In genomic region chr7:158402471-158402870, GRCh38 we compare ENCODE assay signal across 25 cellular contexts.
DNase-seq lines count a peak whose midpoint lies in the region; ATAC-seq and TF ChIP-seq lines count a peak whose summit lies in the region.
"Had no signal": no experiment of that assay in that cellular context is flagged by ENCODE, and none has a peak within 500 bp of the region (broad histone marks: within the 10 kb centered on the region; RNA-seq: fewer than 3 reads in every experiment).

No MANE protein-coding gene starts in this region.

- BruUV-seq in MCF 10A (replicated peaks; lab: Mats Ljungman, UMichigan) = no TSS peak
- no TSS peak for BruUV-seq in mammary epithelial cell (replicated peaks; lab: Mats Ljungman, UMichigan)

- no peaks in the 10 kb centered on the region for H4K20me1 ChIP-seq in mammary epithelial cell (ENCODE audit: insufficient read depth, low read length)

- H3K36me3 Mint-ChIP-seq in MCF 10A (ENCODE audit: insufficient read depth, unreplicated experiment) = peaks cover 5% of the 10 kb centered on the region
- H3K36me3 Mint-ChIP-seq: CD8-positive, alpha-beta memory T cell had no signal

- no peak overlapping the region for H4K8ac ChIP-seq in mesendoderm (ENCODE audit: low read depth, low read length)

- H3K4me3 Mint-ChIP-seq in MCF 10A (ENCODE audit: unreplicated experiment) = peak overlapping the region; percentile 54
- H3K4me3 Mint-ChIP-seq: CD8-positive, alpha-beta memory T cell had no signal

- H3K79me2 ChIP-seq in mammary epithelial cell (ENCODE audit: insufficient read depth, low read length) (no peaks in the 10 kb centered on the region), mesendoderm (ENCODE audit: control insufficient read depth, insufficient read depth, low read length) (no peaks in the 10 kb centered on the region)

- WGBS in mammary epithelial cell (ENCODE audit: low coverage, missing lambda C conversion rate) = 41% methylated on average over 5 of the region's 11 CpGs
- no CpG with 5 or more reads among the region's 11 CpGs for WGBS in mesendoderm (ENCODE audit: extremely low coverage, insufficient coverage, low lambda C conversion rate)
- 65 to 67% methylated on average over 11 of the region's 11 CpGs for WGBS in aorta, 2 donors

- H3K9ac ChIP-seq in mammary epithelial cell (ENCODE audit: insufficient read depth, low read length) (no peak overlapping the region), mesendoderm (ENCODE audit: low read length) (no peak overlapping the region)

- H3K4me1 Mint-ChIP-seq in MCF 10A (ENCODE audit: insufficient read depth, unreplicated experiment) = peaks cover 34% of the 10 kb centered on the region
- H3K4me1 Mint-ChIP-seq: CD8-positive, alpha-beta memory T cell had no signal

- no peak overlapping the region for H4K5ac ChIP-seq in mesendoderm (ENCODE audit: low read length)

- no peaks in the 10 kb centered on the region for H3K79me1 ChIP-seq in mesendoderm (ENCODE audit: low read length)

- peaks cover 16% of the 10 kb centered on the region for H3K9me3 ChIP-seq in mammary epithelial cell (replicated peaks; ENCODE audit: insufficient read depth, low read length)
- H3K9me3 ChIP-seq in SJCRH30 (replicated peaks) = peaks cover 5% of the 10 kb centered on the region; the same call in 1 of the 2 replicates
- H3K9me3 ChIP-seq in aorta (ENCODE audit: control insufficient read depth, low read length) = peaks cover 3% of the 10 kb centered on the region

- no peaks in the 10 kb centered on the region for H3K27me3 Mint-ChIP-seq in MCF 10A (ENCODE audit: insufficient read depth, unreplicated experiment)

- no peak overlapping the region for H2AFZ ChIP-seq in mammary epithelial cell (ENCODE audit: low read depth, low read length)

- no peak overlapping the region for H3K27ac ChIP-seq in mammary epithelial cell (ENCODE audit: insufficient read depth, low read depth, low read length)
- no peak overlapping the region for H3K27ac ChIP-seq in SJCRH30
- no peak overlapping the region for H3K27ac ChIP-seq in mesendoderm (ENCODE audit: low read depth, low read length)
- no peak overlapping the region for H3K27ac ChIP-seq in aorta (ENCODE audit: low read depth in 1 of 2, low read length in 2 of 2)
- H3K27ac ChIP-seq: C4-2B, HL-60 had no signal

- no peak overlapping the region for H3K56ac ChIP-seq in mesendoderm (ENCODE audit: low read length)

- H2BK15ac ChIP-seq in mesendoderm (replicated peaks; ENCODE audit: low read depth) = no peak overlapping the region

- no peak for DNase-seq in MCF 10A (ENCODE audit: unreplicated experiment)
- no peak for DNase-seq in mammary epithelial cell
- peak; percentile 30 to 33 for DNase-seq in SJCRH30
- no peak for DNase-seq in mesendoderm
- no peak for DNase-seq in aorta
- no peak for DNase-seq in NCI-H2227 treated with DMSO at 0.1 percent for 48 hours (lab: John Stamatoyannopoulos, UW)
- DNase-seq in iPS-NIHi11 (ENCODE audit: low spot score) = no peak
- DNase-seq in activated CD4-positive, CD25-positive, alpha-beta regulatory T cell (lab: John Stamatoyannopoulos, UW) = no peak
- DNase-seq: CD8-positive, alpha-beta memory T cell; DMS53; GDM1; KG1; MV-4-11; NCI-H1105 treated with DMSO at 0.1 percent for 48 hours; NCI-H1694; NCI-H2081; NCI-H2171; NCI-H446; NCI-H526; PC-3; RPMI8226; SIG-M5 had no signal

- dilution Hi-C loops in mammary epithelial cell (cut with HindIII; ENCODE audit: low sequenced_read_pairs) = no loop called here

- H2AK5ac ChIP-seq in mesendoderm (ENCODE audit: low read length) = no peak overlapping the region

- H2BK120ac ChIP-seq in mesendoderm (ENCODE audit: low read depth, low read length) = no peak overlapping the region

- peak overlapping the region; percentile 67 for H3K27ac Mint-ChIP-seq in MCF 10A (ENCODE audit: low read depth, unreplicated experiment)
- H3K27ac Mint-ChIP-seq: CD8-positive, alpha-beta memory T cell had no signal

- H3K27me3 ChIP-seq in mammary epithelial cell (ENCODE audit: insufficient read depth, low read length) (no peaks in the 10 kb centered on the region), SJCRH30 (peaks cover 5% of the 10 kb centered on the region; the same call in 1 of the 2 replicates), mesendoderm (ENCODE audit: insufficient read depth, low read length, poor library complexity) (no peaks in the 10 kb centered on the region), aorta (ENCODE audit: control insufficient read depth in 1 of 2, insufficient read depth in 2 of 2, low read length in 1 of 2) (no peaks in the 10 kb centered on the region)

- H3K23ac ChIP-seq in mesendoderm (ENCODE audit: low read length) = peak overlapping the region; percentile 45

- in situ Hi-C loops in mammary epithelial cell (cut with MboI; ENCODE audit: low sequenced_read_pairs in 2 of 2) = no loop called here

- H3K36me3 ChIP-seq in mammary epithelial cell (ENCODE audit: insufficient read depth, low read length) = no peaks in the 10 kb centered on the region
- H3K36me3 ChIP-seq in SJCRH30 = no peaks in the 10 kb centered on the region
- H3K36me3 ChIP-seq in mesendoderm (ENCODE audit: control insufficient read depth, insufficient read depth, low read length) = no peaks in the 10 kb centered on the region
- H3K36me3 ChIP-seq in aorta (ENCODE audit: control insufficient read depth in 1 of 2, insufficient read depth in 2 of 2, low read length in 1 of 2) = no peaks in the 10 kb centered on the region

- CTCF ChIA-PET in MCF 10A (lab: Yijun Ruan, JAX) = interaction anchor here (0.5 to 1.7 kb wide), 6 partner anchors 9 to 1007 kb away, joined by 3 to 7 read pairs (median 4); no protein-coding TSS in a partner anchor
- CTCF ChIA-PET in mammary epithelial cell (lab: Charles Lee; ENCODE audit: low non-redundant PET) = no interaction called here

- no peak overlapping the region for H3K18ac ChIP-seq in mesendoderm (ENCODE audit: low read length)

- peak; percentile 7 for ATAC-seq in aorta (ENCODE audit: low FRiP score)
- ATAC-seq: PC-3, SK-N-SH treated with all-trans-retinoic acid at 6 μM for 48 hours had no signal

- POLR2A ChIA-PET in MCF 10A (lab: Yijun Ruan, JAX) = interaction anchor here (0.6 to 4.0 kb wide), 6 partner anchors 22 to 1064 kb away, joined by 3 to 22 read pairs (median 6); no protein-coding TSS in a partner anchor

- TF ChIP-seq CTCF in MCF 10A (IDR thresholded peaks at IDR 0.05; ENCODE audit: unreplicated experiment) (no peak), mammary epithelial cell (conservative IDR thresholded peaks at IDR 0.05 in 1 of 2, IDR thresholded peaks at IDR 0.05 in 1 of 2; ENCODE audit: extremely low read depth in 1 of 2, insufficient read depth in 1 of 2, low read depth in 1 of 2, low read length in 2 of 2) (no peak)

- H3K4me2 ChIP-seq in mammary epithelial cell (ENCODE audit: insufficient read depth, low read depth, low read length) (no peak overlapping the region), mesendoderm (ENCODE audit: low read length) (no peak overlapping the region)

- H3K9me3 Mint-ChIP-seq in MCF 10A (ENCODE audit: unreplicated experiment) = peaks cover 16% of the 10 kb centered on the region

- no peak overlapping the region for H3K4ac ChIP-seq in mesendoderm (ENCODE audit: low read depth, low read length)

- H2BK5ac ChIP-seq in mesendoderm (ENCODE audit: low read length) = no peak overlapping the region

- no peaks in the 10 kb centered on the region for H3K4me1 ChIP-seq in mammary epithelial cell (ENCODE audit: insufficient read depth, low read length)
- no peaks in the 10 kb centered on the region for H3K4me1 ChIP-seq in SJCRH30
- H3K4me1 ChIP-seq in mesendoderm (ENCODE audit: control insufficient read depth, low read depth, low read length) = no peaks in the 10 kb centered on the region
- no peaks in the 10 kb centered on the region for H3K4me1 ChIP-seq in aorta (ENCODE audit: control insufficient read depth in 1 of 2, insufficient read depth in 2 of 2, low read length in 2 of 2)

- no peak overlapping the region for H3K4me3 ChIP-seq in mammary epithelial cell (replicated peaks in 1 of 3; ENCODE audit: insufficient read depth in 1 of 3, low read depth in 2 of 3, low read length in 3 of 3)
- no peak overlapping the region for H3K4me3 ChIP-seq in SJCRH30
- no peak overlapping the region for H3K4me3 ChIP-seq in mesendoderm (ENCODE audit: low read length)
- no peak overlapping the region for H3K4me3 ChIP-seq in aorta (ENCODE audit: low read length in 2 of 2)

- intact Hi-C loops in MCF 10A (cut with micrococcal nuclease) = loop anchor here (10.0 kb wide), 1 partner anchor 968 kb away; no protein-coding TSS in a partner anchor
- intact Hi-C loops in mammary epithelial cell (cut with micrococcal nuclease) = loop anchor here (10.0 kb wide), 1 partner anchor 968 kb away; no protein-coding TSS in a partner anchor
- intact Hi-C loops in aorta (cut with DNase I) = no loop called here

Comparison
In these comparisons a context has a peak if more than half of its experiments do, and no peak if none do; other contexts are left out.
1. DNase-seq: peak in SJCRH30 (2 of 2); none in MCF 10A (single experiment), mammary epithelial cell (single experiment), mesendoderm (single experiment), aorta (0 of 2), NCI-H2227 treated with DMSO at 0.1 percent for 48 hours (single experiment), iPS-NIHi11 (single experiment) and activated CD4-positive, CD25-positive, alpha-beta regulatory T cell (0 of 4).
2. intact Hi-C loops: an anchor here in MCF 10A (10.0 kb wide) and mammary epithelial cell (10.0 kb wide); none called in aorta.